In genomic region chr11:62127426-62127825, GRCh38 we compare ENCODE assay signal across 17 cellular contexts.
"Had no signal": no experiment of that assay in that cellular context is flagged by ENCODE, and none has a peak within 500 bp of the region (broad histone marks: within the 10 kb centered on the region; RNA-seq: fewer than 3 reads in every experiment).

No MANE protein-coding gene starts in this region.

- H3K27ac ChIP-seq: adrenal gland, ascending aorta, colonic mucosa, lower lobe of right lung, right lobe of liver, skin epidermis, tibial artery had no signal

- ATAC-seq: activated CD8-positive, alpha-beta memory T cell treated with anti-CD3 and anti-CD28 coated beads, Interleukin-2, amount 10 ng/mL, durations not matched to agents 7 days and 5 days; activated CD8-positive, alpha-beta T cell treated with anti-CD3 and anti-CD28 coated beads for 36 hours; activated naive CD4-positive, alpha-beta T cell treated with anti-CD3 and anti-CD28 coated beads, Interleukin-2, amount 50 U/mL, for 72 hours; left lobe of liver; lower lobe of right lung; natural killer cell; right lobe of liver had no signal

- H3K36me3 ChIP-seq: colonic mucosa had no signal

- H3K9me3 Mint-ChIP-seq: activated CD8-positive, alpha-beta T cell treated with anti-CD3 and anti-CD28 coated beads for 36 hours; activated naive CD4-positive, alpha-beta T cell treated with anti-CD3 and anti-CD28 coated beads, Interleukin-2, amount 50 U/mL, for 72 hours; natural killer cell; stimulated activated naive CD8-positive, alpha-beta T cell treated with anti-CD3 and anti-CD28 coated beads, Interleukin-15, Interleukin-2, amounts not matched to agents 100 ng/mL and 50 ng/mL, for 24 hours had no signal

- H3K27me3 ChIP-seq: adrenal gland, ascending aorta, colonic mucosa, right lobe of liver, tibial artery had no signal

- H3K36me3 Mint-ChIP-seq: natural killer cell had no signal

- H3K27ac Mint-ChIP-seq: activated CD8-positive, alpha-beta memory T cell treated with anti-CD3 and anti-CD28 coated beads, Interleukin-2, amount 10 ng/mL, durations not matched to agents 7 days and 5 days; activated CD8-positive, alpha-beta T cell treated with anti-CD3 and anti-CD28 coated beads for 36 hours; natural killer cell; stimulated activated naive CD8-positive, alpha-beta T cell treated with anti-CD3 and anti-CD28 coated beads, Interleukin-15, Interleukin-2, amounts not matched to agents 100 ng/mL and 50 ng/mL, for 24 hours had no signal

- H3K9me3 ChIP-seq: adrenal gland, ascending aorta, colonic mucosa, lower lobe of right lung, right lobe of liver, tibial artery had no signal

- H3K4me3 Mint-ChIP-seq: activated CD8-positive, alpha-beta memory T cell treated with anti-CD3 and anti-CD28 coated beads, Interleukin-2, amount 10 ng/mL, durations not matched to agents 7 days and 5 days; activated CD8-positive, alpha-beta T cell treated with anti-CD3 and anti-CD28 coated beads for 36 hours; natural killer cell; stimulated activated naive CD8-positive, alpha-beta T cell treated with anti-CD3 and anti-CD28 coated beads, Interleukin-15, Interleukin-2, amounts not matched to agents 100 ng/mL and 50 ng/mL, for 24 hours had no signal

- H3K27me3 Mint-ChIP-seq: activated CD8-positive, alpha-beta memory T cell treated with anti-CD3 and anti-CD28 coated beads, Interleukin-2, amount 10 ng/mL, durations not matched to agents 7 days and 5 days; activated CD8-positive, alpha-beta T cell treated with anti-CD3 and anti-CD28 coated beads for 36 hours; stimulated activated naive CD8-positive, alpha-beta T cell treated with anti-CD3 and anti-CD28 coated beads, Interleukin-15, Interleukin-2, amounts not matched to agents 100 ng/mL and 50 ng/mL, for 24 hours had no signal

- H3K4me3 ChIP-seq: adrenal gland, ascending aorta, colonic mucosa, lower lobe of right lung, right lobe of liver, skin epidermis, tibial artery had no signal

- DNase-seq: activated CD8-positive, alpha-beta memory T cell treated with anti-CD3 and anti-CD28 coated beads, Interleukin-2, amount 10 ng/mL, durations not matched to agents 7 days and 5 days; activated CD8-positive, alpha-beta T cell treated with anti-CD3 and anti-CD28 coated beads for 36 hours; activated T-cell treated with anti-CD3 and anti-CD28 coated beads for 4 hours; colonic mucosa; kidney; lower lobe of right lung; natural killer cell; right lobe of liver; stimulated activated CD4-positive, alpha-beta T cell treated with anti-CD3 and anti-CD28 coated beads, Interleukin-1b, Interleukin-23, amount 100 ng/mL, for 48 hours; substantia nigra had no signal
